ENCODE assay signal across 1 cellular context in the genomic region with DNA sequence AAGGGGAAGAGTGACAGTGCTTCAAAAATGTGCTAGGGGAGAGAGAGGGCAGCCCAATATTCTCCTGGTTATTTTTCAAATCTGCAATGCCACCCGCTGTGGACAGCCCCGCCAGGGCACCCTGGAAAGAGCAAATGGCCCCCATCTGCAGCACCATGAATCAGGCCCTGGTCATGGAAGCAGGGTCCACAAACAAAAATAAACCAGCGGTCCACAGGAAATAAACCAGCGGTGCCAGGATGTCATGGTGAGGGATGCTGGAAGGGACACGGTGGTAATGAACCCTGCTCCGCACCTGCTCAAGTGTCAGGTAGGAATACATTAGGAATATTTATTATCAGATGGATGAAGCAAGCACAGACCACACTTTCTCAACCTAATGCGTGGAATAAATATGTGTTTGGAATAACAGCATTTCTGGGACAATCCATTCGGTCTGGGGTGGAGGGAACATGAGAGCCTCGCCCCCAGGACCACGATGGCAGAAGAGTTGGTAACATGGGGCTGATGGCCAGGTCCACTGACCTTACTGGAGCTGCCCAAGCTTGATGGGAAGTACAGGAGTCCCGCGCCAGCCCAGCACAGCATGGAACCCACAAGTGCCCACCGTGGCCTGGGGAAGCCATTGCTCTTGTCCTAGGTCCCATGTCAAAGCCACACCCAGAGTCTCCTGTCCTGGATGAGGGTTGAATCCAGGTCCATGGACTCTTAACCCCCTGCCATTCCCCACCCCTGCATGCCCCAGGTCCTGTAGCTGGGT.
TF ChIP-seq lines count a peak whose summit lies in the region.

No MANE protein-coding gene starts in this region.

TF ChIP-seq in H1, 55 proteins besides CTCF, POLR2A, EP300 and RAD21 (continued from another document):
- TF ChIP-seq CEBPB (IDR thresholded peaks at IDR 0.05; ENCODE audit: low read depth, low read length), result no peak
- TF ChIP-seq RFX5 (IDR thresholded peaks at IDR 0.05; ENCODE audit: borderline replicate concordance, low read depth, low read length), result no peak
- TF ChIP-seq ATF2 (IDR thresholded peaks at IDR 0.05; ENCODE audit: low read length), result no peak
- no peak for TF ChIP-seq POU5F1 (IDR thresholded peaks at IDR 0.05; ENCODE audit: low read depth, low read length)
- TF ChIP-seq ASH2L (IDR thresholded peaks at IDR 0.05; ENCODE audit: low read length), result no peak
- no peak for TF ChIP-seq BCL11A (IDR thresholded peaks at IDR 0.05; ENCODE audit: low read depth in 2 of 2, low read length in 2 of 2)
- no peak for TF ChIP-seq CBX5 (IDR thresholded peaks at IDR 0.05; ENCODE audit: low read depth, low read length)
- no peak for TF ChIP-seq TAF1 (IDR thresholded peaks at IDR 0.05; ENCODE audit: low read depth, low read length)
TF ChIP-seq in H1: peak in this region for 0.
